ENCODE assay signal across 1 cellular context in genomic region chr11:61098261-61098660, GRCh38.
TF ChIP-seq lines count a peak whose summit lies in the region.

No MANE protein-coding gene starts in this region.

TF ChIP-seq in GM12891, 5 proteins besides CTCF, POLR2A, EP300 and RAD21:
- 0 out of 2 replicates have a peak, but pooled peaks have one; percentile 4 for TF ChIP-seq SPI1 (IDR thresholded peaks at IDR 0.05; ENCODE audit: low read depth, low read length)
